8 cellular contexts compared by ENCODE assay signal in the genomic region with DNA sequence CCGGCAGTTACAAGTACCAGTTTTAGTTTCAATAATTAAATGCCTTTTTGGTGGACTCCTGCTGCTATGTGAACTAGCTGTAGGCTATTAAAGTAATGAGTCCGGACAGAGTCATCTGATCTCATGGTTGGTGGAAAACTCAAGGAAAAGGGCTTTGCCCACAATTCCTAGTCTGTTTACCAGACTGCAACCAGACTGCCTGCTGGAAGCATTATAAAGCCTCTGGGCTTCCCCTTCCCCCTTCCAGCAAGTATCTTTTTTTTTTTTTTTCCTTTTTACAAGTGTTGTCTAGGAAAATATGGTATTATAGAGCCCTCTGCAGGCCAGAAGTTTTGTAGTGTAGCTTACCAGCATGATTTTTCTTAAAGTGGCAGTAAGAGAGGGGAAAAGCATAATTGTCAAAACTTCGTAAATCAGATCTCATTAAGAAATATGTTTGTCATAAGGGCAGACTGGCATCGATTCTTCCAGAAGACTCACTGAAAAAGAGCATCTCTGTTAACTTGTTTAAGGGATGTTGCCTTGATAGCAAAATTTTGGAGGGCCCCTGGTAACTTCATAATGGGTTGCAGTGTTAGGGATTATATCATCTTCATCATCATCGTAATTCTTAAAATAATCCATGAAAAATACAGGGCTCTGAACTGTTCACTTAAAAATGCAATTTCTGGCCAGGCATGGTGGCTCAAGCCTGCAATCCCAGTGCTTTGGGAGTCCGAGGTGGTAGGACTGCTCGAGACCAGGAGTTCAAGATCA.
DNase-seq lines count a peak whose midpoint lies in the region; ATAC-seq and TF ChIP-seq lines count a peak whose summit lies in the region.

No MANE protein-coding gene starts in this region.

- H3K9me3 Mint-ChIP-seq in type B pancreatic cell: no peaks in the 10 kb centered on the region

- no peak overlapping the region for H3K27ac Mint-ChIP-seq in type B pancreatic cell

- peak; percentile 91 for DNase-seq in ACHN
- peak; percentile 57 for DNase-seq in GM12864 (ENCODE audit: low read depth)
- peak; percentile 91 for DNase-seq in KBM-7
- DNase-seq in NOMO-1 (lab: John Stamatoyannopoulos, UW; ENCODE audit: unreplicated experiment in 2 of 2): peak; percentile 64 to 69
- peak; percentile 35 to 88 for DNase-seq in T47D (ENCODE audit: low read depth in 1 of 2, low spot score in 1 of 2)
- DNase-seq in left colon: no peak
- DNase-seq in type B pancreatic cell (ENCODE audit: extremely low spot score, unreplicated experiment): no peak

- H3K4me1 Mint-ChIP-seq in type B pancreatic cell (ENCODE audit: unreplicated experiment): peaks cover 10% of the 10 kb centered on the region

- TF ChIP-seq CTCF in GM12864 (IDR thresholded peaks at IDR 0.05; ENCODE audit: low read depth, low read length, missing control alignments) (peak; percentile 38), type B pancreatic cell (conservative IDR thresholded peaks at IDR 0.05) (peak; percentile 81)

- H3K36me3 Mint-ChIP-seq in type B pancreatic cell: no peaks in the 10 kb centered on the region

- H3K4me3 Mint-ChIP-seq in type B pancreatic cell: no peak overlapping the region

- in situ Hi-C loops in ACHN (cut with HindIII; ENCODE audit: low pct_ligation_motif_present, low pct_unique_long_range_greater_than_20kb, low sequenced_read_pairs) (no loop called here), KBM-7 (cut with MboI; ENCODE audit: low pct_unique_long_range_greater_than_20kb, low sequenced_read_pairs) (no loop called here), T47D (cut with HindIII; ENCODE audit: low pct_unique_long_range_greater_than_20kb, low sequenced_read_pairs) (no loop called here)

- no peak overlapping the region; the same call in 1 of the 2 replicates for H3K4me3 ChIP-seq in GM12864 (ENCODE audit: low read depth, low read length)

- intact Hi-C loops in left colon (cut with DNase I, micrococcal nuclease): loop anchor here in 1 of 2 donors (10.0 kb wide), 1 partner anchor 706 kb away; no protein-coding TSS in a partner anchor

- peak; percentile 88 for ATAC-seq in left colon
- ATAC-seq in HG02588 (IDR thresholded peaks at IDR 0.05; ENCODE audit: unreplicated experiment): no peak

- no peaks in the 10 kb centered on the region for H3K27me3 Mint-ChIP-seq in type B pancreatic cell

Comparison
In these comparisons a context has a peak if more than half of its experiments do, and no peak if none do; other contexts are left out.
1. DNase-seq: peak in ACHN (single experiment), GM12864 (single experiment), KBM-7 (single experiment), NOMO-1 (2 of 2) and T47D (2 of 2); none in left colon (0 of 2) and type B pancreatic cell (single experiment).